Comparison of ENCODE assay signal across 1 cellular context in the genomic region with DNA sequence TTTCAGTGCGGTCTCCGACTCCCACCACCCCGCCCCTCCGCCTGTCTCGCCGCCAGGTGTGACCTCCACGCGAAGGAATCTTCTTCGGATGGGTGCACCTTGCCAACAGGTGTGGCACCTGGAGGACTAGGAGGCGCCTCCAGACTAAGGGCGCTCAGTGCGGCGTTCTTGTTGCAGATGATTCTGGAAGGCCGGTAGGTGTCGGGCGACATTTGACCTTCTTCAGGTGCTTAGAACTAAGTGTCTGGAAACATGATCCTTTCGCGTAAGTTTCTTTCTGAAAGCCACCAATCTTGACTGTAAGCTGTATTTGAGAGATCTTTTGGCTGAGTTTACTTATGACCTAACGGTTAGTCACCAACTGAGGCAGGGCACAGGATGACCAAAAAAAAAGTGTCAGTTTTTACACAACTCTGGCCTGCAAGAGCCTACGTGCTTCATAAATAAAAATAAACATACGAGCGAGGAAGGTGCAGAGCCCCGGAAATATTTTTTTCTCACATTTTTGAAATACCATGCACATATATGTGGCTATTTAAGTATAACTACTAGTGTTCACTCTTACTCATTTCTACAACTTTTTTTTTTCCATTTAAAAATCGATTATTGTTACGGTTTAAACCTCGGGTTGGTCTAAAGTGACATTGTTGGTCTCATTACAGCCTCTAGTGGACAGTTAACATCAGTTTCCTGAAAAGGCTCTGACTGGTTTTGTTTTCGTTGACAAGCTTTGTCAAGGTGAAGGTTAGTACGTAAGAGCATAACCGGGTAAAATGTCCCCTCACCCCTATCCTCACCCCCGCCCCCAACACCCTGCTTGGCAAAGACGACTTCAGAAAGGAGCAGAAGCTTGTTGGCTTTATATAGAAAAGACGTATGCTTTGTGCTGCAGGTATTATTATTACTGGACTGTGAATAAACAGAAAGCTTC.
TF ChIP-seq lines count a peak whose summit lies in the region.

No MANE protein-coding gene starts in this region.

TF ChIP-seq in HepG2, 621 proteins besides CTCF, POLR2A, EP300 and RAD21 (continued from another document):
- TF ChIP-seq, protein P1, sequence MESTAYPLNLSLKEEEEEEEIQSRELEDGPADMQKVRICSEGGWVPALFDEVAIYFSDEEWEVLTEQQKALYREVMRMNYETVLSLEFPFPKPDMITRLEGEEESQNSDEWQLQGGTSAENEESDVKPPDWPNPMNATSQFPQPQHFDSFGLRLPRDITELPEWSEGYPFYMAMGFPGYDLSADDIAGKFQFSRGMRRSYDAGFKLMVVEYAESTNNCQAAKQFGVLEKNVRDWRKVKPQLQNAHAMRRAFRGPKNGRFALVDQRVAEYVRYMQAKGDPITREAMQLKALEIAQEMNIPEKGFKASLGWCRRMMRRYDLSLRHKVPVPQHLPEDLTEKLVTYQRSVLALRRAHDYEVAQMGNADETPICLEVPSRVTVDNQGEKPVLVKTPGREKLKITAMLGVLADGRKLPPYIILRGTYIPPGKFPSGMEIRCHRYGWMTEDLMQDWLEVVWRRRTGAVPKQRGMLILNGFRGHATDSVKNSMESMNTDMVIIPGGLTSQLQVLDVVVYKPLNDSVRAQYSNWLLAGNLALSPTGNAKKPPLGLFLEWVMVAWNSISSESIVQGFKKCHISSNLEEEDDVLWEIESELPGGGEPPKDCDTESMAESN (CRISPR knock-in tag; conservative IDR thresholded peaks at IDR 0.05) = no peak
- TF ChIP-seq ZNF740 (CRISPR knock-in tag; IDR thresholded peaks at IDR 0.05) (no peak), USF2 (IDR thresholded peaks at IDR 0.05; ENCODE audit: low read depth, low read length) (no peak), USF2 (CRISPR knock-in tag; IDR thresholded peaks at IDR 0.05; ENCODE audit: borderline replicate concordance) (no peak)
- TF ChIP-seq, protein P2, sequence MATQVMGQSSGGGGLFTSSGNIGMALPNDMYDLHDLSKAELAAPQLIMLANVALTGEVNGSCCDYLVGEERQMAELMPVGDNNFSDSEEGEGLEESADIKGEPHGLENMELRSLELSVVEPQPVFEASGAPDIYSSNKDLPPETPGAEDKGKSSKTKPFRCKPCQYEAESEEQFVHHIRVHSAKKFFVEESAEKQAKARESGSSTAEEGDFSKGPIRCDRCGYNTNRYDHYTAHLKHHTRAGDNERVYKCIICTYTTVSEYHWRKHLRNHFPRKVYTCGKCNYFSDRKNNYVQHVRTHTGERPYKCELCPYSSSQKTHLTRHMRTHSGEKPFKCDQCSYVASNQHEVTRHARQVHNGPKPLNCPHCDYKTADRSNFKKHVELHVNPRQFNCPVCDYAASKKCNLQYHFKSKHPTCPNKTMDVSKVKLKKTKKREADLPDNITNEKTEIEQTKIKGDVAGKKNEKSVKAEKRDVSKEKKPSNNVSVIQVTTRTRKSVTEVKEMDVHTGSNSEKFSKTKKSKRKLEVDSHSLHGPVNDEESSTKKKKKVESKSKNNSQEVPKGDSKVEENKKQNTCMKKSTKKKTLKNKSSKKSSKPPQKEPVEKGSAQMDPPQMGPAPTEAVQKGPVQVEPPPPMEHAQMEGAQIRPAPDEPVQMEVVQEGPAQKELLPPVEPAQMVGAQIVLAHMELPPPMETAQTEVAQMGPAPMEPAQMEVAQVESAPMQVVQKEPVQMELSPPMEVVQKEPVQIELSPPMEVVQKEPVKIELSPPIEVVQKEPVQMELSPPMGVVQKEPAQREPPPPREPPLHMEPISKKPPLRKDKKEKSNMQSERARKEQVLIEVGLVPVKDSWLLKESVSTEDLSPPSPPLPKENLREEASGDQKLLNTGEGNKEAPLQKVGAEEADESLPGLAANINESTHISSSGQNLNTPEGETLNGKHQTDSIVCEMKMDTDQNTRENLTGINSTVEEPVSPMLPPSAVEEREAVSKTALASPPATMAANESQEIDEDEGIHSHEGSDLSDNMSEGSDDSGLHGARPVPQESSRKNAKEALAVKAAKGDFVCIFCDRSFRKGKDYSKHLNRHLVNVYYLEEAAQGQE (IDR thresholded peaks at IDR 0.05; ENCODE audit: borderline replicate concordance in 1 of 2, low read depth in 1 of 2, low read length in 2 of 2) = no peak
